Comparison of ENCODE assay signal across 1 cellular context in genomic region chr20:49905415-49906091, GRCh38.
TF ChIP-seq lines count a peak whose summit lies in the region.

No MANE protein-coding gene starts in this region.

TF ChIP-seq in K562, 482 proteins besides CTCF, POLR2A, EP300 and RAD21:
- peak; percentile 15; the same call in 1 of the 2 replicates for TF ChIP-seq POLR2G (IDR thresholded peaks at IDR 0.05; ENCODE audit: low read depth, low read length)
- TF ChIP-seq ZKSCAN3 (CRISPR knock-in tag; IDR thresholded peaks at IDR 0.05), result no peak
- TF ChIP-seq GTF2A2 (tag; IDR thresholded peaks at IDR 0.05), result no peak
- TF ChIP-seq RBFOX2 (IDR thresholded peaks at IDR 0.05; ENCODE audit: low read depth, low read length), result 0 out of 2 replicates have a peak, but pooled peaks have one; percentile 26
- no peak for TF ChIP-seq ZNF384 (IDR thresholded peaks at IDR 0.05; ENCODE audit: low read depth, low read length)
- no peak for TF ChIP-seq ZNF766 (CRISPR knock-in tag; conservative IDR thresholded peaks at IDR 0.05)
- no peak for TF ChIP-seq SRSF3 (IDR thresholded peaks at IDR 0.05; ENCODE audit: insufficient read depth, low read length)
- TF ChIP-seq CHD1 (IDR thresholded peaks at IDR 0.05; ENCODE audit: low read length), result no peak
- TF ChIP-seq ZNF764 (CRISPR knock-in tag; IDR thresholded peaks at IDR 0.05; ENCODE audit: low read depth), result no peak
- no peak for TF ChIP-seq CEBPB (tag; IDR thresholded peaks at IDR 0.05)
- TF ChIP-seq, protein P1, sequence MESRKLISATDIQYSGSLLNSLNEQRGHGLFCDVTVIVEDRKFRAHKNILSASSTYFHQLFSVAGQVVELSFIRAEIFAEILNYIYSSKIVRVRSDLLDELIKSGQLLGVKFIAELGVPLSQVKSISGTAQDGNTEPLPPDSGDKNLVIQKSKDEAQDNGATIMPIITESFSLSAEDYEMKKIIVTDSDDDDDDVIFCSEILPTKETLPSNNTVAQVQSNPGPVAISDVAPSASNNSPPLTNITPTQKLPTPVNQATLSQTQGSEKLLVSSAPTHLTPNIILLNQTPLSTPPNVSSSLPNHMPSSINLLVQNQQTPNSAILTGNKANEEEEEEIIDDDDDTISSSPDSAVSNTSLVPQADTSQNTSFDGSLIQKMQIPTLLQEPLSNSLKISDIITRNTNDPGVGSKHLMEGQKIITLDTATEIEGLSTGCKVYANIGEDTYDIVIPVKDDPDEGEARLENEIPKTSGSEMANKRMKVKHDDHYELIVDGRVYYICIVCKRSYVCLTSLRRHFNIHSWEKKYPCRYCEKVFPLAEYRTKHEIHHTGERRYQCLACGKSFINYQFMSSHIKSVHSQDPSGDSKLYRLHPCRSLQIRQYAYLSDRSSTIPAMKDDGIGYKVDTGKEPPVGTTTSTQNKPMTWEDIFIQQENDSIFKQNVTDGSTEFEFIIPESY (CRISPR knock-in tag; IDR thresholded peaks at IDR 0.05), result peak; percentile 70; the same call in 1 of the 2 replicates
- no peak for TF ChIP-seq ZNF184 (CRISPR knock-in tag; IDR thresholded peaks at IDR 0.05)
